Comparison of ENCODE assay signal across 15 cellular contexts in genomic region chr14:61219256-61219655, GRCh38.
"Had no signal": no experiment of that assay in that cellular context is flagged by ENCODE, and none has a peak within 500 bp of the region (broad histone marks: within the 10 kb centered on the region; RNA-seq: fewer than 3 reads in every experiment).

No MANE protein-coding gene starts in this region.

- ATAC-seq: body of pancreas, lower lobe of right lung had no signal

- H3K36me3 ChIP-seq: lower lobe of right lung had no signal

- H3K27me3 ChIP-seq: body of pancreas had no signal

- H3K4me1 ChIP-seq: lower lobe of right lung had no signal

- H3K27ac ChIP-seq: body of pancreas, lower lobe of right lung had no signal

- H3K4me3 Mint-ChIP-seq: activated CD4-positive, alpha-beta memory T cell treated with anti-CD3 and anti-CD28 coated beads for 36 hours; activated naive CD4-positive, alpha-beta T cell treated with anti-CD3 and anti-CD28 coated beads for 36 hours; activated T-helper 1 cell treated with anti-CD3 and anti-CD28 coated beads, Interleukin-12 subunit alpha, Interleukin-12 subunit beta, Interleukin-2, Interleukin-4 antibody, amounts not matched to agents 30 ng/mL and 10 ng/mL and 1 ng/mL, durations not matched to agents 14 hours and 24 hours and 36 hours; central memory CD8-positive, alpha-beta T cell; naive B cell; T-helper 1 cell treated with Interleukin-12 subunit alpha and Interleukin-12 subunit beta and Interleukin-4 antibody, amounts not matched to agents 30 μg/mL and 1 μg/mL, for 36 hours had no signal

- H3K4me1 Mint-ChIP-seq: central memory CD8-positive, alpha-beta T cell; naive B cell had no signal

- H3K9me3 ChIP-seq: body of pancreas, lower lobe of right lung had no signal

- H3K9me3 Mint-ChIP-seq: activated CD4-positive, alpha-beta memory T cell treated with anti-CD3 and anti-CD28 coated beads for 36 hours; activated naive CD4-positive, alpha-beta T cell treated with anti-CD3 and anti-CD28 coated beads for 36 hours; activated T-helper 1 cell treated with anti-CD3 and anti-CD28 coated beads, Interleukin-12 subunit alpha, Interleukin-12 subunit beta, Interleukin-2, Interleukin-4 antibody, amounts not matched to agents 30 ng/mL and 10 ng/mL and 1 ng/mL, durations not matched to agents 14 hours and 24 hours and 36 hours; central memory CD8-positive, alpha-beta T cell; naive B cell; T-helper 1 cell treated with Interleukin-12 subunit alpha and Interleukin-12 subunit beta and Interleukin-4 antibody, amounts not matched to agents 30 μg/mL and 1 μg/mL, for 36 hours had no signal

- H3K4me3 ChIP-seq: body of pancreas, lower lobe of right lung had no signal

- H3K36me3 Mint-ChIP-seq: activated CD4-positive, alpha-beta memory T cell treated with anti-CD3 and anti-CD28 coated beads for 36 hours; naive B cell had no signal

- H3K27ac Mint-ChIP-seq: activated CD4-positive, alpha-beta memory T cell treated with anti-CD3 and anti-CD28 coated beads for 36 hours; activated naive CD4-positive, alpha-beta T cell treated with anti-CD3 and anti-CD28 coated beads for 36 hours; activated T-helper 1 cell treated with anti-CD3 and anti-CD28 coated beads, Interleukin-12 subunit alpha, Interleukin-12 subunit beta, Interleukin-2, Interleukin-4 antibody, amounts not matched to agents 30 ng/mL and 10 ng/mL and 1 ng/mL, durations not matched to agents 14 hours and 24 hours and 36 hours; T-helper 1 cell treated with Interleukin-12 subunit alpha and Interleukin-12 subunit beta and Interleukin-4 antibody, amounts not matched to agents 30 μg/mL and 1 μg/mL, for 36 hours had no signal

- DNase-seq: activated CD4-positive, alpha-beta memory T cell treated with anti-CD3 and anti-CD28 coated beads for 36 hours; activated CD4-positive, CD25-positive, alpha-beta regulatory T cell; activated CD8-positive, alpha-beta memory T cell treated with anti-CD3 and anti-CD28 coated beads, Interleukin-2, amount 50 U/mL, for 4 hours; activated naive CD4-positive, alpha-beta T cell treated with anti-CD3 and anti-CD28 coated beads for 36 hours; amniotic stem cell; body of pancreas; effector memory CD4-positive, alpha-beta T cell; glutamatergic neuron; lower lobe of right lung; naive B cell; small intestine; stimulated activated naive CD4-positive, alpha-beta T cell had no signal
